In genomic region chr15:74906193-74906449, GRCh38 we compare ENCODE assay signal across 8 cellular contexts. TPM values are rescaled to one million over a fixed set of nuclear protein-coding genes. Genes with fewer than 3 reads are reported as not detected.
DNase-seq lines count a peak whose midpoint lies in the region; ATAC-seq and TF ChIP-seq lines count a peak whose summit lies in the region.

No MANE protein-coding gene starts in this region.

- CTCF ChIA-PET in HCT116 (lab: Charles Lee), result interaction anchor here (1.0 to 1.1 kb wide), 3 partner anchors 8 to 45 kb away, joined by 3 read pairs; no protein-coding TSS in a partner anchor

- H3K4me2 ChIP-seq in HCT116 (ENCODE audit: low read length), result peak overlapping the region; percentile 98

- H3K9me2 ChIP-seq in HCT116 (ENCODE audit: insufficient read depth), result no peaks in the 10 kb centered on the region

- TF ChIP-seq RAD21 in HCT116 (IDR thresholded peaks at IDR 0.05; ENCODE audit: low read depth), result no peak

- peak overlapping the region; percentile 73 to 96 for H3K4me3 ChIP-seq in HCT116 (replicated peaks in 1 of 2; ENCODE audit: low read depth in 1 of 2, low read length in 2 of 2)
- peak overlapping the region; percentile 90 to 96 (median 92) for H3K4me3 ChIP-seq in right lobe of liver
- H3K4me3 ChIP-seq in stomach smooth muscle (ENCODE audit: low read length in 2 of 2), result peak overlapping the region; percentile 93 to 99

- intact Hi-C loops in HCT116 (cut with micrococcal nuclease) (loop anchor here (5.0 kb wide), 1 partner anchor 81 kb away; no protein-coding TSS in a partner anchor), right lobe of liver (cut with DNase I) (no loop called here)

- H3K9ac ChIP-seq in HCT116 (ENCODE audit: low read length) (peak overlapping the region; percentile 94), stomach smooth muscle (ENCODE audit: low read length in 2 of 2) (peak overlapping the region; percentile 96 to 99)

- peaks cover 19% of the 10 kb centered on the region for H3K79me2 ChIP-seq in HCT116 (ENCODE audit: insufficient read depth, low read length)

- TF ChIP-seq POLR2A in HCT116 (IDR thresholded peaks at IDR 0.05; ENCODE audit: borderline replicate concordance, extremely low read depth, insufficient read depth, insufficient read length) (no peak), right lobe of liver (IDR thresholded peaks at IDR 0.05) (no peak)

- H3K36me3 ChIP-seq in HCT116 (ENCODE audit: control insufficient read depth in 1 of 2, insufficient read depth in 2 of 2, low read length in 2 of 2) (peaks cover 4 to 19% of the 10 kb centered on the region in 2 experiments; a peak in 2 of 4 replicates), right lobe of liver (peaks cover 0 to 25% (median 9%) of the 10 kb centered on the region in 4 donors), stomach smooth muscle (ENCODE audit: control insufficient read depth in 2 of 2, insufficient read depth in 2 of 2, low read length in 2 of 2) (peaks cover 31% of the 10 kb centered on the region in 2 donors)

- H4K20me1 ChIP-seq in HCT116 (ENCODE audit: insufficient read depth), result no peaks in the 10 kb centered on the region; the same call in 1 of the 2 replicates

- H3K4me1 ChIP-seq in HCT116 (ENCODE audit: control insufficient read depth in 1 of 2, insufficient read depth in 2 of 2, low read length in 2 of 2), result peaks cover 10 to 17% of the 10 kb centered on the region in 2 experiments; a peak in 2 of 4 replicates
- peaks cover 0 to 24% (median 5%) of the 10 kb centered on the region in 4 donors for H3K4me1 ChIP-seq in right lobe of liver
- peaks cover 24% of the 10 kb centered on the region for H3K4me1 ChIP-seq in stomach smooth muscle (ENCODE audit: control insufficient read depth, insufficient read depth, low read length)

- H3K36me3 Mint-ChIP-seq in chondrocyte (ENCODE audit: low read depth), result peaks cover 10% of the 10 kb centered on the region

- no peaks in the 10 kb centered on the region for H3K27me3 ChIP-seq in HCT116 (ENCODE audit: insufficient read depth, low read length)
- no peaks in the 10 kb centered on the region for H3K27me3 ChIP-seq in right lobe of liver
- H3K27me3 ChIP-seq in stomach smooth muscle (ENCODE audit: control insufficient read depth in 1 of 2, insufficient read depth in 2 of 2, low read length in 2 of 2), result no peaks in the 10 kb centered on the region

- RAD21 ChIA-PET in HCT116 (lab: Charles Lee; ENCODE audit: low non-redundant PET in 1 of 2, low total read pairs in 2 of 2, uncharacterized antibody in 2 of 2, unreplicated experiment in 2 of 2), result interaction anchor here (0.5 to 0.7 kb wide), 3 partner anchors 15 to 45 kb away, joined by 3 read pairs; no protein-coding TSS in a partner anchor

- peaks cover 47% of the 10 kb centered on the region for H3K4me1 Mint-ChIP-seq in chondrocyte (ENCODE audit: low read depth)

- H3K4me3 Mint-ChIP-seq in chondrocyte (ENCODE audit: unreplicated experiment), result peak overlapping the region; percentile 96

- H3K9me3 ChIP-seq in HCT116 (ENCODE audit: control insufficient read depth in 1 of 2, insufficient read depth in 1 of 2, low read depth in 1 of 2, low read length in 2 of 2) (no peaks in the 10 kb centered on the region), right lobe of liver (no peaks in the 10 kb centered on the region), stomach smooth muscle (ENCODE audit: control insufficient read depth in 2 of 2, low read length in 2 of 2) (no peaks in the 10 kb centered on the region)

- WGBS in right lobe of liver (ENCODE audit: insufficient coverage, low coverage, low lambda C conversion rate, missing lambda C conversion rate), result 0% methylated on average over 12 of the region's 17 CpGs

- TF ChIP-seq CTCF in HCT116 (IDR thresholded peaks at IDR 0.05 in 2 of 3, conservative IDR thresholded peaks at IDR 0.05 in 1 of 3; ENCODE audit: borderline replicate concordance in 1 of 3, insufficient read depth in 1 of 3, low read depth in 2 of 3, low read length in 2 of 3) (no peak), chondrocyte (IDR thresholded peaks at IDR 0.05) (no peak), right lobe of liver (IDR thresholded peaks at IDR 0.05) (no peak)

- ATAC-seq in HCT116 (peak; percentile 41), right lobe of liver (peak; percentile 31 to 52 (median 38))

- POLR2A ChIA-PET in HCT116 (lab: Charles Lee), result interaction anchor here (0.9 to 1.7 kb wide), 5 partner anchors 8 to 146 kb away, joined by 3 to 8 read pairs (median 3); partner anchors contain the start of gene MPI

- H3K27me3 Mint-ChIP-seq in chondrocyte (ENCODE audit: low read depth), result no peaks in the 10 kb centered on the region

- H3K27ac ChIP-seq in HCT116 (ENCODE audit: low read depth, low read length) (peak overlapping the region; percentile 89), right lobe of liver (peak overlapping the region; percentile 76 to 90 (median 84)), stomach smooth muscle (ENCODE audit: low read length) (peak overlapping the region; percentile 92)

- H2AFZ ChIP-seq in HCT116 (ENCODE audit: low read depth, low read length, poor library complexity, severe bottlenecking), result no peak overlapping the region

- DNase-seq in Daoy (ENCODE audit: low read depth), result peak; percentile 37
- no peak for DNase-seq in HCT116 (ENCODE audit: low read depth, low spot score)
- DNase-seq in RPMI7951 (ENCODE audit: low read depth), result peak; percentile 43
- no peak for DNase-seq in chondrocyte (ENCODE audit: low spot score)
- DNase-seq in right lobe of liver, result peak in 1 of 3 donors; percentile 62
- no peak for DNase-seq in AG20443 (ENCODE audit: low spot score)
- DNase-seq in epidermal melanocyte (ENCODE audit: insufficient read length, low spot score), result no peak

- H3K9me3 Mint-ChIP-seq in chondrocyte (ENCODE audit: low read depth), result no peaks in the 10 kb centered on the region

- no TSS peak for BruUV-seq in HCT116 (replicated peaks; lab: Mats Ljungman, UMichigan)

- peak overlapping the region; percentile 92 for H3K27ac Mint-ChIP-seq in chondrocyte (ENCODE audit: unreplicated experiment)

TF ChIP-seq in HCT116, 20 proteins besides CTCF, POLR2A, EP300 and RAD21 (continues in another document):
- TF ChIP-seq POLR2AphosphoS5 (IDR thresholded peaks at IDR 0.05; ENCODE audit: low read depth, low read length), result no peak
- no peak for TF ChIP-seq TCF7L2 (IDR thresholded peaks at IDR 0.05; ENCODE audit: borderline replicate concordance, extremely low read depth, insufficient read depth, insufficient read length)
- TF ChIP-seq REST (IDR thresholded peaks at IDR 0.05; ENCODE audit: low read depth), result no peak
- no peak for TF ChIP-seq SRF (IDR thresholded peaks at IDR 0.05; ENCODE audit: low read depth)
- TF ChIP-seq EZH2 (IDR thresholded peaks at IDR 0.05), result no peak
- TF ChIP-seq CEBPB (IDR thresholded peaks at IDR 0.05; ENCODE audit: low read depth), result no peak
- no peak for TF ChIP-seq CBX3 (IDR thresholded peaks at IDR 0.05; ENCODE audit: low read depth)

RNA-seq across cellular contexts. Expression of gene FAM219B, which starts 0.5 kb away (rescaled TPM):
- total RNA-seq in Daoy (2014; rRNA removed; shearing (Covaris generic)), result 14.2 and 19.1 TPM in 2 replicates
- 64.3 TPM for total RNA-seq in HCT116 (2021; ENCODE audit: unreplicated experiment)
- polyA plus RNA-seq in HCT116 (2012), result 27.5 and 35.6 TPM in 2 replicates
- total RNA-seq in RPMI7951 (2014; rRNA removed; shearing (Covaris generic)), result 38.9 and 41.2 TPM in 2 replicates
- 78.0 to 97.6 TPM (median 89.9 TPM) in 3 replicates for total RNA-seq in chondrocyte
- 10 to 100 TPM; 11.1 to 14.7 (median 13.3) TPM for total RNA-seq in right lobe of liver

RNA-seq across cellular contexts. Expression of gene MPI, which starts 16.3 kb away (rescaled TPM):
- total RNA-seq in Daoy (2014; rRNA removed; shearing (Covaris generic)), result 31.0 and 38.3 TPM in 2 replicates
- total RNA-seq in HCT116 (2021; ENCODE audit: unreplicated experiment) (49.7 TPM), chondrocyte (27.6 to 29.2 TPM (median 28.2 TPM) in 3 replicates), right lobe of liver (10 to 100 TPM; 23.5 to 69.7 (median 40.8) TPM)
- 80.3 and 100 TPM in 2 replicates for polyA plus RNA-seq in HCT116 (2012)
- total RNA-seq in RPMI7951 (2014; rRNA removed; shearing (Covaris generic)), result 142 and 162 TPM in 2 replicates

RNA-seq across cellular contexts. Expression of gene COX5A, which starts 31.8 kb away (rescaled TPM):
- 59.7 and 65.6 TPM in 2 replicates for total RNA-seq in Daoy (2014; rRNA removed; shearing (Covaris generic))
- total RNA-seq in HCT116 (2021; ENCODE audit: unreplicated experiment), result 307 TPM
- 290 and 419 TPM in 2 replicates for polyA plus RNA-seq in HCT116 (2012)
- total RNA-seq in RPMI7951 (2014; rRNA removed; shearing (Covaris generic)), result 133 and 184 TPM in 2 replicates
- 126 to 133 TPM (median 131 TPM) in 3 replicates for total RNA-seq in chondrocyte
- total RNA-seq in right lobe of liver, result 100 to 1,000 TPM; 130 to 169 (median 141) TPM

RNA-seq across cellular contexts. Expression of gene SCAMP2, which starts 33.0 kb away (rescaled TPM):
- total RNA-seq in Daoy (2014; rRNA removed; shearing (Covaris generic)), result 15.9 and 16.8 TPM in 2 replicates
- total RNA-seq in HCT116 (2021; ENCODE audit: unreplicated experiment) (55.8 TPM), chondrocyte (67.4 to 75.5 TPM (median 67.9 TPM) in 3 replicates), right lobe of liver (10 to 100 TPM; 33.9 to 45.9 (median 41.7) TPM)
- 58.1 and 68.0 TPM in 2 replicates for polyA plus RNA-seq in HCT116 (2012)
- 27.8 and 31.4 TPM in 2 replicates for total RNA-seq in RPMI7951 (2014; rRNA removed; shearing (Covaris generic))

RNA-seq across cellular contexts. Expression of gene RPP25, which starts 50.5 kb away (rescaled TPM):
- total RNA-seq in Daoy (2014; rRNA removed; shearing (Covaris generic)), result 2.2 and 3.2 TPM in 2 replicates
- 5.9 TPM for total RNA-seq in HCT116 (2021; ENCODE audit: unreplicated experiment)
- polyA plus RNA-seq in HCT116 (2012), result 2.2 and 3.1 TPM in 2 replicates
- 9.7 and 14.9 TPM in 2 replicates for total RNA-seq in RPMI7951 (2014; rRNA removed; shearing (Covaris generic))
- total RNA-seq in chondrocyte, result 12.2 to 17.8 TPM (median 17.7 TPM) in 3 replicates
- 1 to 10 TPM; 1.5 to 8.5 (median 2.4) TPM for total RNA-seq in right lobe of liver

Comparison
In these comparisons a context has a peak if more than half of its experiments do, and no peak if none do; other contexts are left out.
1. DNase-seq: peak in Daoy (single experiment) and RPMI7951 (single experiment); none in HCT116 (single experiment), chondrocyte (single experiment), AG20443 (single experiment) and epidermal melanocyte (single experiment).
2. Peak in every context shown above with its lines, with median percentiles within 50 percentile points of each other: H3K27ac ChIP-seq and H3K4me3 ChIP-seq.